In genomic region chr11:94152678-94153065, GRCh38 we compare ENCODE assay signal across 11 cellular contexts. TPM values are rescaled to one million over a fixed set of nuclear protein-coding genes. Genes with fewer than 3 reads are reported as not detected.
DNase-seq lines count a peak whose midpoint lies in the region; ATAC-seq and TF ChIP-seq lines count a peak whose summit lies in the region.
"Had no signal": no experiment of that assay in that cellular context is flagged by ENCODE, and none has a peak within 500 bp of the region (broad histone marks: within the 10 kb centered on the region; RNA-seq: fewer than 3 reads in every experiment).

No MANE protein-coding gene starts in this region.

- CTCF ChIA-PET in PC-3 (lab: Charles Lee): interaction anchor here (0.6 to 1.0 kb wide), 2 partner anchors 49 to 257 kb away, joined by 5 read pairs; no protein-coding TSS in a partner anchor

- H3K4me1 ChIP-seq in PC-3 (ENCODE audit: insufficient read depth, low read length) (peaks cover 56% of the 10 kb centered on the region), foreskin keratinocyte (peaks cover 41% of the 10 kb centered on the region), skeletal muscle satellite cell (ENCODE audit: control insufficient read depth, insufficient read depth, low read length) (peaks cover 45% of the 10 kb centered on the region)

- POLR2A ChIA-PET in PC-3 (lab: Charles Lee; ENCODE audit: unreplicated experiment): no interaction called here

- H3K27me3 ChIP-seq in PC-3 (ENCODE audit: low read length) (no peaks in the 10 kb centered on the region), foreskin keratinocyte (no peaks in the 10 kb centered on the region), skeletal muscle satellite cell (ENCODE audit: control insufficient read depth, insufficient read depth, low read length) (no peaks in the 10 kb centered on the region)

- H3K36me3 ChIP-seq in PC-3 (ENCODE audit: low read depth, low read length): peaks cover 18% of the 10 kb centered on the region; the same call in 1 of the 2 replicates
- no peaks in the 10 kb centered on the region for H3K36me3 ChIP-seq in skeletal muscle satellite cell (ENCODE audit: insufficient read depth, low read length)

- no peak overlapping the region for H3K9ac ChIP-seq in PC-3 (ENCODE audit: low read length)
- no peak overlapping the region for H3K9ac ChIP-seq in skeletal muscle satellite cell (ENCODE audit: low read depth, low read length)

- peaks cover 72% of the 10 kb centered on the region for H3K79me2 ChIP-seq in PC-3 (ENCODE audit: low read length)

- H3K9me2 ChIP-seq in PC-3 (replicated peaks; ENCODE audit: low read length): no peaks in the 10 kb centered on the region

- intact Hi-C loops in PC-3 (cut with micrococcal nuclease): no loop called here
- intact Hi-C loops in head of caudate nucleus (cut with DNase I): no loop called here

- no peak overlapping the region for H2AFZ ChIP-seq in PC-3 (ENCODE audit: low read length)

- DNase-seq in PC-3 (no peak), foreskin keratinocyte (no peak), head of caudate nucleus (no peak)
- DNase-seq: activated CD4-positive, alpha-beta T cell treated with anti-CD3 and anti-CD28 coated beads for 1 hour; NCI-H1092 treated with DMSO at 0.1 percent for 48 hours; NCI-H524 had no signal

- H3K4me2 ChIP-seq in PC-3 (ENCODE audit: low read length) (peak overlapping the region; percentile 37), skeletal muscle satellite cell (ENCODE audit: low read length) (peak overlapping the region; percentile 3)

- no TSS peak for BruUV-seq in PC-3 (replicated peaks; lab: Mats Ljungman, UMichigan)

- no peaks in the 10 kb centered on the region for H3F3A ChIP-seq in PC-3 (ENCODE audit: low read length, unreplicated experiment)

- no peak for TF ChIP-seq CTCF in PC-3 (conservative IDR thresholded peaks at IDR 0.05; ENCODE audit: low read depth, low read length)
- no peak for TF ChIP-seq CTCF in foreskin keratinocyte (conservative IDR thresholded peaks at IDR 0.05)

- ATAC-seq in GM18868 (IDR thresholded peaks at IDR 0.05; ENCODE audit: unreplicated experiment) (peak; percentile 3), PC-3 (no peak), foreskin keratinocyte (no peak), GM21390 (IDR thresholded peaks at IDR 0.05; ENCODE audit: unreplicated experiment) (no peak), GM21737 (IDR thresholded peaks at IDR 0.05; ENCODE audit: unreplicated experiment) (no peak), HG03108 (IDR thresholded peaks at IDR 0.05; ENCODE audit: unreplicated experiment) (no peak)

- H4K20me1 ChIP-seq in PC-3 (ENCODE audit: low read length): peaks cover 66% of the 10 kb centered on the region

- H3K9me3 ChIP-seq in PC-3 (ENCODE audit: low read length) (no peaks in the 10 kb centered on the region), skeletal muscle satellite cell (replicated peaks; ENCODE audit: low read length) (no peaks in the 10 kb centered on the region)

- H3K27ac ChIP-seq in PC-3 (ENCODE audit: low read length) (peak overlapping the region; percentile 52), foreskin keratinocyte (peak overlapping the region; percentile 32)

- no peak overlapping the region for H3K4me3 ChIP-seq in PC-3 (ENCODE audit: low read length)
- H3K4me3 ChIP-seq in skeletal muscle satellite cell (ENCODE audit: low read length): no peak overlapping the region

RNA-seq across cellular contexts. Expression of gene PANX1, which starts 24.0 kb away (rescaled TPM):
- total RNA-seq in PC-3 (2014; rRNA removed) (62.9 and 67.7 TPM in 2 replicates), foreskin keratinocyte (67.1 and 69.4 TPM in 2 replicates)
- polyA plus RNA-seq in foreskin keratinocyte: 16.6 and 17.9 TPM in 2 replicates
- total RNA-seq in skeletal muscle satellite cell (2012; rRNA removed): 45.1 and 54.0 TPM in 2 replicates
